18 cellular contexts compared by ENCODE assay signal in the genomic region with DNA sequence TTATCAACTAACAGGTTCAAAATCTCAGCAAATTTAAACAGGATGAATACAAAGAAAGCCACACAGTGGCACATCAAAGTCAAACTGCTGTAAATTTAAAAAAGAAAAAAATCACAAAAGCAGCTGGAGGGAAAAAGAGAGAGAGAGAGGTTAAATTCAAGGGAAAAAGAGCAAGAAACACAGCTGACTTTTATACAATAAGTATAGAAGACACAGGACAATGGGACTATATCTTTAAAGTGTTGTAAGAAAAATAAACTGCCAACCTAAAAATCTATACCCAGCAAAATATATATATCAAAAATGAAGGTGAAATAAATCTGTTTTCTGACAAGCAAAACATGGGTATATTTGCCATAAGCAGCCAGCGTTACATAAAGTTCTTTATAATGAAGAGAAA.
"Had no signal": no experiment of that assay in that cellular context is flagged by ENCODE, and none has a peak within 500 bp of the region (broad histone marks: within the 10 kb centered on the region; RNA-seq: fewer than 3 reads in every experiment).

No MANE protein-coding gene starts in this region.

- H3K36me3 ChIP-seq: brain microvascular endothelial cell, right atrium auricular region, tibial artery, uterus had no signal

- H3K4me1 ChIP-seq: right atrium auricular region, uterus had no signal

- H3K27me3 ChIP-seq: brain microvascular endothelial cell, right atrium auricular region, tibial artery, uterus had no signal

- DNase-seq: activated CD4-positive, alpha-beta T cell treated with anti-CD3 and anti-CD28 coated beads, Interleukin-2, amount 50 U/mL, for 1 hour; activated naive CD4-positive, alpha-beta T cell; activated naive CD8-positive, alpha-beta T cell treated with anti-CD3 and anti-CD28 coated beads, Interleukin-2, amount 10 ng/mL, durations not matched to agents 7 days and 5 days; activated T-cell treated with anti-CD3 and anti-CD28 coated beads for 4 hours; brain microvascular endothelial cell; cortex of kidney; effector CD4-positive, alpha-beta T cell; foreskin melanocyte; head of caudate nucleus; kidney glomerular epithelial cell; posterior cingulate gyrus; stimulated activated CD4-positive, alpha-beta T cell treated with anti-CD3 and anti-CD28 coated beads, Interleukin-15, amount 100 ng/mL, for 24 hours; stimulated activated CD4-positive, alpha-beta T cell treated with anti-CD3 and anti-CD28 coated beads, Interleukin-4, amount 100 ng/mL, for 1 hour; stimulated activated naive B cell treated with anti-CD40 and anti-IgM and Interleukin-4, amounts not matched to agents 10 μg/mL and 1 μg/mL and 100 μg/mL, for 72 hours; tibial artery; uterus had no signal

- H3K27ac ChIP-seq: brain microvascular endothelial cell, right atrium auricular region, skin epidermis, tibial artery, uterus had no signal

- H3K4me3 ChIP-seq: right atrium auricular region, skin epidermis, tibial artery, uterus had no signal
